In genomic region chr20:23637282-23638221, GRCh38 we compare ENCODE assay signal across 8 cellular contexts. TPM values are rescaled to one million over a fixed set of nuclear protein-coding genes. Genes with fewer than 3 reads are reported as not detected.
A peak's percentile ranks its signal among the peaks of the same experiment; 100 is the strongest.
DNase-seq lines count a peak whose midpoint lies in the region; ATAC-seq and TF ChIP-seq lines count a peak whose summit lies in the region.

TSS of gene CST3 (minus strand) at chr20:23637955. CDS start at chr20:23637862, 93 bp downstream.

- peak within 1 kb of the TSS; percentile 74 for H3K4me3 ChIP-seq in epithelial cell of proximal tubule (ENCODE audit: low read depth, low read length)
- H3K4me3 ChIP-seq in mesodermal cell (ENCODE audit: extremely low read depth, insufficient read depth, low read length, poor library complexity, severe bottlenecking), result peak within 1 kb of the TSS; percentile 93
- peak within 1 kb of the TSS; percentile 100 for H3K4me3 ChIP-seq in tibial artery

- 1% methylated on average over 74 to 83 of the region's 92 CpGs for WGBS in mesodermal cell (ENCODE audit: insufficient coverage in 2 of 2), 2 experiments

- no peaks in the 10 kb centered on the region for H3K36me3 Mint-ChIP-seq in activated naive CD4-positive, alpha-beta T cell treated with anti-CD3 and anti-CD28 coated beads, Interleukin-2, amount 50 U/mL, for 24 hours
- H3K36me3 Mint-ChIP-seq in T-cell, result no peaks in the 10 kb centered on the region

- intact Hi-C loops in tibial artery (cut with DNase I; ENCODE audit: low total_unique reads), result loop anchor here (10.0 kb wide), 1 partner anchor 213 kb away; the partner anchor contains the start of gene NAPB

- CTCF ChIA-PET in T-cell (lab: Charles Lee), result no interaction called here

- H3K27ac ChIP-seq in mesodermal cell (ENCODE audit: low read depth, low read length, severe bottlenecking) (peak within 1 kb of the TSS; percentile 78), tibial artery (peak within 1 kb of the TSS; percentile 98 to 100)

- H3K4me1 ChIP-seq in mesodermal cell (ENCODE audit: control insufficient read depth, insufficient read depth, low read length, poor library complexity, severe bottlenecking), result peaks cover 33% of the 10 kb centered on the region
- peaks cover 0 to 39% (median 24%) of the 10 kb centered on the region in 4 donors for H3K4me1 ChIP-seq in tibial artery

- TF ChIP-seq CTCF in epithelial cell of proximal tubule (conservative IDR thresholded peaks at IDR 0.05; ENCODE audit: low read depth, low read length) (no peak), tibial artery (IDR thresholded peaks at IDR 0.05) (no peak)

- POLR2A ChIA-PET in T-cell (lab: Charles Lee), result no interaction called here

- peaks cover 17% of the 10 kb centered on the region for H3K27me3 Mint-ChIP-seq in activated naive CD4-positive, alpha-beta T cell treated with anti-CD3 and anti-CD28 coated beads, Interleukin-2, amount 50 U/mL, for 24 hours
- peaks cover 24 to 38% of the 10 kb centered on the region in 2 donors for H3K27me3 Mint-ChIP-seq in T-cell

- H3K27ac Mint-ChIP-seq in activated naive CD4-positive, alpha-beta T cell treated with anti-CD3 and anti-CD28 coated beads, Interleukin-2, amount 50 U/mL, for 24 hours, result no peak within 1 kb of the TSS
- peak within 1 kb of the TSS in 1 of 2 donors; percentile 52 for H3K27ac Mint-ChIP-seq in T-cell

- H3K36me3 ChIP-seq in mesodermal cell (ENCODE audit: control insufficient read depth, insufficient read depth, low read length) (peaks cover 22% of the 10 kb centered on the region), tibial artery (peaks cover 21 to 30% (median 27%) of the 10 kb centered on the region in 3 donors)

- H3K4me1 Mint-ChIP-seq in activated naive CD4-positive, alpha-beta T cell treated with anti-CD3 and anti-CD28 coated beads, Interleukin-2, amount 50 U/mL, for 24 hours, result peaks cover 5% of the 10 kb centered on the region
- peaks cover 5 to 7% (median 6%) of the 10 kb centered on the region in 3 donors for H3K4me1 Mint-ChIP-seq in T-cell

- ATAC-seq in HG02571 (IDR thresholded peaks at IDR 0.05; ENCODE audit: unreplicated experiment) (peak; percentile 58), T-cell (replicated peaks in 1 of 4) (no peak)

- no peaks in the 10 kb centered on the region for H3K9me3 ChIP-seq in mesodermal cell (ENCODE audit: control insufficient read depth, low read length)
- no peaks in the 10 kb centered on the region for H3K9me3 ChIP-seq in tibial artery

- no peaks in the 10 kb centered on the region for H3K27me3 ChIP-seq in tibial artery

- no peak for DNase-seq in activated naive CD4-positive, alpha-beta T cell treated with Interleukin-2 at 50 U/mL for 16 hours
- DNase-seq in NCI-H1105 treated with DMSO at 0.1 percent for 48 hours (lab: John Stamatoyannopoulos, UW) (peak; percentile 78), T-cell (no peak), epithelial cell of proximal tubule (ENCODE audit: low read depth) (no peak), tibial artery (peak; percentile 92 to 96)

- no peaks in the 10 kb centered on the region for H3K9me3 Mint-ChIP-seq in activated naive CD4-positive, alpha-beta T cell treated with anti-CD3 and anti-CD28 coated beads, Interleukin-2, amount 50 U/mL, for 24 hours
- H3K9me3 Mint-ChIP-seq in T-cell, result no peaks in the 10 kb centered on the region

- H3K4me3 Mint-ChIP-seq in activated naive CD4-positive, alpha-beta T cell treated with anti-CD3 and anti-CD28 coated beads, Interleukin-2, amount 50 U/mL, for 24 hours, result peak within 1 kb of the TSS; percentile 61
- peak within 1 kb of the TSS; percentile 43 to 60 (median 56) for H3K4me3 Mint-ChIP-seq in T-cell

RNA-seq across cellular contexts. Expression of gene CST3, which starts in this region (rescaled TPM):
- total RNA-seq in T-cell (1 to 10 TPM; 5.1 to 9.0 (median 5.3) TPM), epithelial cell of proximal tubule (309 and 347 TPM in 2 replicates)
- polyA plus RNA-seq in mesodermal cell (2013, experiment 1 of 2), result 238 TPM
- 229 TPM for polyA plus RNA-seq in mesodermal cell (2013, experiment 2 of 2)

Comparison
In these comparisons a context has a peak if more than half of its experiments do, and no peak if none do; other contexts are left out.
1. RNA of gene CST3 (total RNA-seq): 309 to 347 TPM in epithelial cell of proximal tubule; 5.1 to 9.0 TPM in T-cell; every median in the first group is over 10 times any median in the second.
2. DNase-seq: peak in NCI-H1105 treated with DMSO at 0.1 percent for 48 hours (single experiment) and tibial artery (2 of 2); none in activated naive CD4-positive, alpha-beta T cell treated with Interleukin-2 at 50 U/mL for 16 hours (single experiment), T-cell (0 of 34) and epithelial cell of proximal tubule (single experiment).
3. Peak in every context shown above with its lines, with median percentiles within 50 percentile points of each other: H3K4me3 ChIP-seq.